Comparison of ENCODE assay signal across 10 cellular contexts in the genomic region with DNA sequence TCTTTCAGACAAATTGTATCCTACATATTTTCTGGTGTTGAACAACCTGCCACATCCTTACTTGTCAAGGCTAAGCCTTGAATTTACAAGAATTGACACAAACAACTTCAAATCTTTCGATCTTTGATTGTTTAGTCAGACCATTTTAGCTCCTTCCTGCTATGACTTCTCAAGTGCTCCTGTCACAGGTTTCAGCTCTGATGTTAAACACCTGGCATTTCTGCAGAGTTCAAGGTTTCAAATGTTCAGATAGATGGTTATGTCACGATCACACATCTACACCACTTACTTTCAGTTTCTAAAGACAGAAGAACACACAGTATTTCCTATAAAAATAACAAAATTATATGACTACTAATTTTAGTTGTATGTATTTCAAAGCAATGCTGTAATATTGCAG.
DNase-seq lines count a peak whose midpoint lies in the region; ATAC-seq, FAIRE-seq and TF ChIP-seq lines count a peak whose summit lies in the region.
"Had no signal": no experiment of that assay in that cellular context is flagged by ENCODE, and none has a peak within 500 bp of the region (broad histone marks: within the 10 kb centered on the region; RNA-seq: fewer than 3 reads in every experiment).

No MANE protein-coding gene starts in this region.

- H3K36me3 Mint-ChIP-seq in activated T-cell treated with anti-CD3 and anti-CD28 coated beads, Interleukin-2, amount 50 U/mL, for 72 hours (ENCODE audit: insufficient read depth in 2 of 2), result no peaks in the 10 kb centered on the region

- H3K4me3 ChIP-seq in OCI-LY7 (ENCODE audit: low read depth, low read length, poor library complexity, severe bottlenecking), result no peak overlapping the region

- H3K36me3 ChIP-seq in OCI-LY7 (ENCODE audit: insufficient read depth, low read length), result no peaks in the 10 kb centered on the region
- H3K36me3 ChIP-seq: heart right ventricle had no signal

- no peak overlapping the region for H3K27ac Mint-ChIP-seq in activated T-cell treated with anti-CD3 and anti-CD28 coated beads, Interleukin-2, amount 50 U/mL, for 72 hours

- no peaks in the 10 kb centered on the region for H3K9me2 ChIP-seq in OCI-LY7 (ENCODE audit: insufficient read depth, low read length)

- CTCF ChIA-PET in OCI-LY7 (lab: Charles Lee; ENCODE audit: unreplicated experiment), result no interaction called here

- no peaks in the 10 kb centered on the region for H3K9me3 Mint-ChIP-seq in activated T-cell treated with anti-CD3 and anti-CD28 coated beads, Interleukin-2, amount 50 U/mL, for 72 hours

- POLR2A ChIA-PET in OCI-LY7 (lab: Charles Lee), result interaction anchor here (0.7 to 1.1 kb wide), 2 partner anchors 9 to 14 kb away, joined by 3 to 5 read pairs; no protein-coding TSS in a partner anchor

- no peaks in the 10 kb centered on the region for H4K20me1 ChIP-seq in OCI-LY7 (ENCODE audit: insufficient read depth, low read length)

- H3K4me1 Mint-ChIP-seq in activated T-cell treated with anti-CD3 and anti-CD28 coated beads, Interleukin-2, amount 50 U/mL, for 72 hours (ENCODE audit: low read depth), result no peaks in the 10 kb centered on the region

- H3K4me2 ChIP-seq in OCI-LY7 (ENCODE audit: low read length), result no peak overlapping the region

- no peaks in the 10 kb centered on the region for H3K27me3 Mint-ChIP-seq in activated T-cell treated with anti-CD3 and anti-CD28 coated beads, Interleukin-2, amount 50 U/mL, for 72 hours (ENCODE audit: low read depth)

- FAIRE-seq in frontal cortex (lab: Jason Lieb, UNC), result no peak

- no peaks in the 10 kb centered on the region for H3K4me1 ChIP-seq in OCI-LY7 (ENCODE audit: insufficient read depth, low read length, poor library complexity, severe bottlenecking)
- H3K4me1 ChIP-seq: heart right ventricle had no signal

- DNase-seq in left lobe of liver (ENCODE audit: low spot score), result no peak
- no peak for DNase-seq in substantia nigra (lab: John Stamatoyannopoulos, UW)
- no peak for DNase-seq in activated T-cell treated with anti-CD3 and anti-CD28 coated beads, Interleukin-2, amount 50 U/mL, for 72 hours
- DNase-seq in frontal cortex (ENCODE audit: low spot score in 2 of 2), result no peak
- DNase-seq in OCI-LY7 (ENCODE audit: low spot score), result no peak
- DNase-seq: heart right ventricle had no signal

- no peak for TF ChIP-seq CTCF in OCI-LY7 (conservative IDR thresholded peaks at IDR 0.05; ENCODE audit: low read length)

- no peak overlapping the region for H3K4me3 Mint-ChIP-seq in activated T-cell treated with anti-CD3 and anti-CD28 coated beads, Interleukin-2, amount 50 U/mL, for 72 hours
- H3K4me3 Mint-ChIP-seq: neural crest cell had no signal

- ATAC-seq in GM18520 (IDR thresholded peaks at IDR 0.05; ENCODE audit: unreplicated experiment), result peak; percentile 99
- ATAC-seq in GM21529 (IDR thresholded peaks at IDR 0.05; ENCODE audit: unreplicated experiment), result peak; percentile 95
- peak; percentile 86 for ATAC-seq in HG03457 (IDR thresholded peaks at IDR 0.05; ENCODE audit: unreplicated experiment)
- peak; percentile 82 for ATAC-seq in left lobe of liver
- no peak for ATAC-seq in activated T-cell treated with anti-CD3 and anti-CD28 coated beads, Interleukin-2, amount 50 U/mL, for 72 hours (replicated peaks in 1 of 2)
- ATAC-seq: heart right ventricle had no signal

- H2AFZ ChIP-seq in OCI-LY7 (ENCODE audit: low read length), result no peak overlapping the region

- H3K79me2 ChIP-seq in OCI-LY7 (ENCODE audit: insufficient read depth, low read depth, low read length), result no peaks in the 10 kb centered on the region

- intact Hi-C loops in OCI-LY7 (cut with micrococcal nuclease; ENCODE audit: unreplicated experiment), result no loop called here

- no peaks in the 10 kb centered on the region for H3K9me3 ChIP-seq in OCI-LY7 (ENCODE audit: low read length)
- H3K9me3 ChIP-seq: heart right ventricle had no signal

- no TSS peak for BruUV-seq in OCI-LY7 (replicated peaks; lab: Mats Ljungman, UMichigan)

- no peak overlapping the region for H3K27ac ChIP-seq in substantia nigra (ENCODE audit: low read depth, low read length, poor library complexity, severe bottlenecking)
- H3K27ac ChIP-seq in OCI-LY7 (ENCODE audit: low read depth, low read length, poor library complexity, severe bottlenecking), result no peak overlapping the region
- H3K27ac ChIP-seq: heart right ventricle had no signal

Comparison
In these comparisons a context has a peak if more than half of its experiments do, and no peak if none do; other contexts are left out.
1. ATAC-seq: peak in GM18520 (single experiment), GM21529 (single experiment), HG03457 (single experiment) and left lobe of liver (single experiment); none in activated T-cell treated with anti-CD3 and anti-CD28 coated beads, Interleukin-2, amount 50 U/mL, for 72 hours (0 of 2).